In the genomic region with DNA sequence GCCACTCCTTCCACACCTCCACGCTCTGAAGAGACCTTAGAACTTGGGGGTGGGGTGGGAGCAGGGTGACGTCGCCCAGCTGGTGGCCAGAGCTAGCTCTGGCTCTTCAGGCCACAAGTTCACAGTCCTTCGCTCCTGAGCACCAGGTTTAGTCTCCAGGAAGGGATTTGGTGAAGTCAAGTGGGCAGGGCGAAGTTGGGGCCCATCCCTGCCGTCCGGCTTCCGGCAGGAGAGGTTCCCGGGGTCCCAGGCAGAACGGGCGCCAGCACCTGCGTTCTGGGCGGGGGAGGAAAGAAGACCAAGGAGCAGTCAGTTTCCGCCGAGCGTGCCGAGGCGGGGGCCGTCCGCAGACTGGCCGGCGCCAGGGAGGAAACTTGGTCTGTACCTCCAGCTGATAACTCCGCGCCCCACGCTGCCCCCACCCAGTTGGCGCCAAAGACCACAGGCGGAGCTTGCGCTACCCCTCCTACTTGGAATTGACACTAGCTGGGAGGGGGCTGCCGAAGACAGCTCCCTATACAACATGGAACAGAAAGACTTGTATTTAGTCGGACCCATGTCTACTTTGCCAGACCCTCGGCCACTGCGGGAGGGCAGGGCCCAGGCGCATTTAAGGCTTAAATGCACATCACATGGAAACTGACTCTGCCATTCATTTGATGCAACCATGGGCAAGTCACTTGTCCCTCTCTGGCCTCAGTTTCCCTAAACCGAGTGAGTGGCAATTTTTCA, we compare ENCODE assay signal across 1 cellular context.
TF ChIP-seq lines count a peak whose summit lies in the region.

No MANE protein-coding gene starts in this region.

TF ChIP-seq in K562, 482 proteins besides CTCF, POLR2A, EP300 and RAD21 (continued from another document and continues in another):
- TF ChIP-seq, protein P1, sequence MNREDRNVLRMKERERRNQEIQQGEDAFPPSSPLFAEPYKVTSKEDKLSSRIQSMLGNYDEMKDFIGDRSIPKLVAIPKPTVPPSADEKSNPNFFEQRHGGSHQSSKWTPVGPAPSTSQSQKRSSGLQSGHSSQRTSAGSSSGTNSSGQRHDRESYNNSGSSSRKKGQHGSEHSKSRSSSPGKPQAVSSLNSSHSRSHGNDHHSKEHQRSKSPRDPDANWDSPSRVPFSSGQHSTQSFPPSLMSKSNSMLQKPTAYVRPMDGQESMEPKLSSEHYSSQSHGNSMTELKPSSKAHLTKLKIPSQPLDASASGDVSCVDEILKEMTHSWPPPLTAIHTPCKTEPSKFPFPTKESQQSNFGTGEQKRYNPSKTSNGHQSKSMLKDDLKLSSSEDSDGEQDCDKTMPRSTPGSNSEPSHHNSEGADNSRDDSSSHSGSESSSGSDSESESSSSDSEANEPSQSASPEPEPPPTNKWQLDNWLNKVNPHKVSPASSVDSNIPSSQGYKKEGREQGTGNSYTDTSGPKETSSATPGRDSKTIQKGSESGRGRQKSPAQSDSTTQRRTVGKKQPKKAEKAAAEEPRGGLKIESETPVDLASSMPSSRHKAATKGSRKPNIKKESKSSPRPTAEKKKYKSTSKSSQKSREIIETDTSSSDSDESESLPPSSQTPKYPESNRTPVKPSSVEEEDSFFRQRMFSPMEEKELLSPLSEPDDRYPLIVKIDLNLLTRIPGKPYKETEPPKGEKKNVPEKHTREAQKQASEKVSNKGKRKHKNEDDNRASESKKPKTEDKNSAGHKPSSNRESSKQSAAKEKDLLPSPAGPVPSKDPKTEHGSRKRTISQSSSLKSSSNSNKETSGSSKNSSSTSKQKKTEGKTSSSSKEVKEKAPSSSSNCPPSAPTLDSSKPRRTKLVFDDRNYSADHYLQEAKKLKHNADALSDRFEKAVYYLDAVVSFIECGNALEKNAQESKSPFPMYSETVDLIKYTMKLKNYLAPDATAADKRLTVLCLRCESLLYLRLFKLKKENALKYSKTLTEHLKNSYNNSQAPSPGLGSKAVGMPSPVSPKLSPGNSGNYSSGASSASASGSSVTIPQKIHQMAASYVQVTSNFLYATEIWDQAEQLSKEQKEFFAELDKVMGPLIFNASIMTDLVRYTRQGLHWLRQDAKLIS (CRISPR knock-in tag; IDR thresholded peaks at IDR 0.05), result no peak; the same call in 1 of the 2 replicates
- TF ChIP-seq RBFOX2 (IDR thresholded peaks at IDR 0.05; ENCODE audit: low read depth, low read length), result peak; percentile 85
- no peak for TF ChIP-seq ZBTB17 (CRISPR knock-in tag; IDR thresholded peaks at IDR 0.05)
- TF ChIP-seq MECOM (CRISPR knock-in tag; IDR thresholded peaks at IDR 0.05), result peak; percentile 53; the same call in 1 of the 2 replicates
- TF ChIP-seq NFIC (IDR thresholded peaks at IDR 0.05), result peak; percentile 71
- TF ChIP-seq KAT8 (IDR thresholded peaks at IDR 0.05; ENCODE audit: low read depth), result no peak
- TF ChIP-seq FUS (optimal IDR thresholded peaks at IDR 0.05; ENCODE audit: low read depth, low read length), result no peak
- TF ChIP-seq NCOA1 (IDR thresholded peaks at IDR 0.05; ENCODE audit: low read depth), result peak; percentile 89
- TF ChIP-seq PCBP1 (IDR thresholded peaks at IDR 0.05; ENCODE audit: low read depth, low read length, poor library complexity, severe bottlenecking), result peak; percentile 28
- TF ChIP-seq CBFB (CRISPR knock-in tag; IDR thresholded peaks at IDR 0.05), result no peak
- no peak for TF ChIP-seq ZNF668 (CRISPR knock-in tag; IDR thresholded peaks at IDR 0.05)
- TF ChIP-seq RBM22 (IDR thresholded peaks at IDR 0.05; ENCODE audit: low read depth, low read length, poor library complexity, severe bottlenecking), result peak; percentile 25
- no peak for TF ChIP-seq RBM15 (IDR thresholded peaks at IDR 0.05; ENCODE audit: insufficient read depth, low read length)
- TF ChIP-seq, protein P2, sequence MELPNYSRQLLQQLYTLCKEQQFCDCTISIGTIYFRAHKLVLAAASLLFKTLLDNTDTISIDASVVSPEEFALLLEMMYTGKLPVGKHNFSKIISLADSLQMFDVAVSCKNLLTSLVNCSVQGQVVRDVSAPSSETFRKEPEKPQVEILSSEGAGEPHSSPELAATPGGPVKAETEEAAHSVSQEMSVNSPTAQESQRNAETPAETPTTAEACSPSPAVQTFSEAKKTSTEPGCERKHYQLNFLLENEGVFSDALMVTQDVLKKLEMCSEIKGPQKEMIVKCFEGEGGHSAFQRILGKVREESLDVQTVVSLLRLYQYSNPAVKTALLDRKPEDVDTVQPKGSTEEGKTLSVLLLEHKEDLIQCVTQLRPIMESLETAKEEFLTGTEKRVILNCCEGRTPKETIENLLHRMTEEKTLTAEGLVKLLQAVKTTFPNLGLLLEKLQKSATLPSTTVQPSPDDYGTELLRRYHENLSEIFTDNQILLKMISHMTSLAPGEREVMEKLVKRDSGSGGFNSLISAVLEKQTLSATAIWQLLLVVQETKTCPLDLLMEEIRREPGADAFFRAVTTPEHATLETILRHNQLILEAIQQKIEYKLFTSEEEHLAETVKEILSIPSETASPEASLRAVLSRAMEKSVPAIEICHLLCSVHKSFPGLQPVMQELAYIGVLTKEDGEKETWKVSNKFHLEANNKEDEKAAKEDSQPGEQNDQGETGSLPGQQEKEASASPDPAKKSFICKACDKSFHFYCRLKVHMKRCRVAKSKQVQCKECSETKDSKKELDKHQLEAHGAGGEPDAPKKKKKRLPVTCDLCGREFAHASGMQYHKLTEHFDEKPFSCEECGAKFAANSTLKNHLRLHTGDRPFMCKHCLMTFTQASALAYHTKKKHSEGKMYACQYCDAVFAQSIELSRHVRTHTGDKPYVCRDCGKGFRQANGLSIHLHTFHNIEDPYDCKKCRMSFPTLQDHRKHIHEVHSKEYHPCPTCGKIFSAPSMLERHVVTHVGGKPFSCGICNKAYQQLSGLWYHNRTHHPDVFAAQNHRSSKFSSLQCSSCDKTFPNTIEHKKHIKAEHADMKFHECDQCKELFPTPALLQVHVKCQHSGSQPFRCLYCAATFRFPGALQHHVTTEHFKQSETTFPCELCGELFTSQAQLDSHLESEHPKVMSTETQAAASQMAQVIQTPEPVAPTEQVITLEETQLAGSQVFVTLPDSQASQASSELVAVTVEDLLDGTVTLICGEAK (IDR thresholded peaks at IDR 0.05), result 0 out of 2 replicates have a peak, but pooled peaks have one; percentile 8
- TF ChIP-seq, protein P2 (CRISPR knock-in tag; IDR thresholded peaks at IDR 0.05), result no peak
- TF ChIP-seq, protein P3, sequence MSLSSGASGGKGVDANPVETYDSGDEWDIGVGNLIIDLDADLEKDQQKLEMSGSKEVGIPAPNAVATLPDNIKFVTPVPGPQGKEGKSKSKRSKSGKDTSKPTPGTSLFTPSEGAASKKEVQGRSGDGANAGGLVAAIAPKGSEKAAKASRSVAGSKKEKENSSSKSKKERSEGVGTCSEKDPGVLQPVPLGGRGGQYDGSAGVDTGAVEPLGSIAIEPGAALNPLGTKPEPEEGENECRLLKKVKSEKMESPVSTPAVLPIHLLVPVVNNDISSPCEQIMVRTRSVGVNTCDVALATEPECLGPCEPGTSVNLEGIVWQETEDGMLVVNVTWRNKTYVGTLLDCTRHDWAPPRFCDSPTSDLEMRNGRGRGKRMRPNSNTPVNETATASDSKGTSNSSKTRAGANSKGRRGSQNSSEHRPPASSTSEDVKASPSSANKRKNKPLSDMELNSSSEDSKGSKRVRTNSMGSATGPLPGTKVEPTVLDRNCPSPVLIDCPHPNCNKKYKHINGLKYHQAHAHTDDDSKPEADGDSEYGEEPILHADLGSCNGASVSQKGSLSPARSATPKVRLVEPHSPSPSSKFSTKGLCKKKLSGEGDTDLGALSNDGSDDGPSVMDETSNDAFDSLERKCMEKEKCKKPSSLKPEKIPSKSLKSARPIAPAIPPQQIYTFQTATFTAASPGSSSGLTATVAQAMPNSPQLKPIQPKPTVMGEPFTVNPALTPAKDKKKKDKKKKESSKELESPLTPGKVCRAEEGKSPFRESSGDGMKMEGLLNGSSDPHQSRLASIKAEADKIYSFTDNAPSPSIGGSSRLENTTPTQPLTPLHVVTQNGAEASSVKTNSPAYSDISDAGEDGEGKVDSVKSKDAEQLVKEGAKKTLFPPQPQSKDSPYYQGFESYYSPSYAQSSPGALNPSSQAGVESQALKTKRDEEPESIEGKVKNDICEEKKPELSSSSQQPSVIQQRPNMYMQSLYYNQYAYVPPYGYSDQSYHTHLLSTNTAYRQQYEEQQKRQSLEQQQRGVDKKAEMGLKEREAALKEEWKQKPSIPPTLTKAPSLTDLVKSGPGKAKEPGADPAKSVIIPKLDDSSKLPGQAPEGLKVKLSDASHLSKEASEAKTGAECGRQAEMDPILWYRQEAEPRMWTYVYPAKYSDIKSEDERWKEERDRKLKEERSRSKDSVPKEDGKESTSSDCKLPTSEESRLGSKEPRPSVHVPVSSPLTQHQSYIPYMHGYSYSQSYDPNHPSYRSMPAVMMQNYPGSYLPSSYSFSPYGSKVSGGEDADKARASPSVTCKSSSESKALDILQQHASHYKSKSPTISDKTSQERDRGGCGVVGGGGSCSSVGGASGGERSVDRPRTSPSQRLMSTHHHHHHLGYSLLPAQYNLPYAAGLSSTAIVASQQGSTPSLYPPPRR (CRISPR knock-in tag; IDR thresholded peaks at IDR 0.05; ENCODE audit: borderline replicate concordance), result 0 out of 2 replicates have a peak, but pooled peaks have one; percentile 46
- TF ChIP-seq HMGN3 (IDR thresholded peaks at IDR 0.05; ENCODE audit: borderline replicate concordance, extremely low read depth, insufficient read length, low read depth, low read length), result peak; percentile 100
- TF ChIP-seq, protein P4, sequence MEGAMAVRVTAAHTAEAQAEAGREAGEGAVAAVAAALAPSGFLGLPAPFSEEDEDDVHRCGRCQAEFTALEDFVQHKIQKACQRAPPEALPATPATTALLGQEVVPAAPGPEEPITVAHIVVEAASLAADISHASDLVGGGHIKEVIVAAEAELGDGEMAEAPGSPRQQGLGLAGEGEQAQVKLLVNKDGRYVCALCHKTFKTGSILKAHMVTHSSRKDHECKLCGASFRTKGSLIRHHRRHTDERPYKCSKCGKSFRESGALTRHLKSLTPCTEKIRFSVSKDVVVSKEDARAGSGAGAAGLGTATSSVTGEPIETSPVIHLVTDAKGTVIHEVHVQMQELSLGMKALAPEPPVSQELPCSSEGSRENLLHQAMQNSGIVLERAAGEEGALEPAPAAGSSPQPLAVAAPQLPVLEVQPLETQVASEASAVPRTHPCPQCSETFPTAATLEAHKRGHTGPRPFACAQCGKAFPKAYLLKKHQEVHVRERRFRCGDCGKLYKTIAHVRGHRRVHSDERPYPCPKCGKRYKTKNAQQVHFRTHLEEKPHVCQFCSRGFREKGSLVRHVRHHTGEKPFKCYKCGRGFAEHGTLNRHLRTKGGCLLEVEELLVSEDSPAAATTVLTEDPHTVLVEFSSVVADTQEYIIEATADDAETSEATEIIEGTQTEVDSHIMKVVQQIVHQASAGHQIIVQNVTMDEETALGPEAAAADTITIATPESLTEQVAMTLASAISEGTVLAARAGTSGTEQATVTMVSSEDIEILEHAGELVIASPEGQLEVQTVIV (CRISPR knock-in tag; IDR thresholded peaks at IDR 0.05; ENCODE audit: borderline replicate concordance), result no peak
- no peak for TF ChIP-seq ERF (CRISPR knock-in tag; IDR thresholded peaks at IDR 0.05)
- TF ChIP-seq MAFK (IDR thresholded peaks at IDR 0.05; ENCODE audit: low read length), result no peak; the same call in 1 of the 2 replicates
- TF ChIP-seq, protein P5, sequence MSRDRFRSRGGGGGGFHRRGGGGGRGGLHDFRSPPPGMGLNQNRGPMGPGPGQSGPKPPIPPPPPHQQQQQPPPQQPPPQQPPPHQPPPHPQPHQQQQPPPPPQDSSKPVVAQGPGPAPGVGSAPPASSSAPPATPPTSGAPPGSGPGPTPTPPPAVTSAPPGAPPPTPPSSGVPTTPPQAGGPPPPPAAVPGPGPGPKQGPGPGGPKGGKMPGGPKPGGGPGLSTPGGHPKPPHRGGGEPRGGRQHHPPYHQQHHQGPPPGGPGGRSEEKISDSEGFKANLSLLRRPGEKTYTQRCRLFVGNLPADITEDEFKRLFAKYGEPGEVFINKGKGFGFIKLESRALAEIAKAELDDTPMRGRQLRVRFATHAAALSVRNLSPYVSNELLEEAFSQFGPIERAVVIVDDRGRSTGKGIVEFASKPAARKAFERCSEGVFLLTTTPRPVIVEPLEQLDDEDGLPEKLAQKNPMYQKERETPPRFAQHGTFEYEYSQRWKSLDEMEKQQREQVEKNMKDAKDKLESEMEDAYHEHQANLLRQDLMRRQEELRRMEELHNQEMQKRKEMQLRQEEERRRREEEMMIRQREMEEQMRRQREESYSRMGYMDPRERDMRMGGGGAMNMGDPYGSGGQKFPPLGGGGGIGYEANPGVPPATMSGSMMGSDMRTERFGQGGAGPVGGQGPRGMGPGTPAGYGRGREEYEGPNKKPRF (IDR thresholded peaks at IDR 0.05; ENCODE audit: low read depth, low read length), result no peak
- TF ChIP-seq ZNF57 (CRISPR knock-in tag; IDR thresholded peaks at IDR 0.05), result no peak
- TF ChIP-seq, protein P6, sequence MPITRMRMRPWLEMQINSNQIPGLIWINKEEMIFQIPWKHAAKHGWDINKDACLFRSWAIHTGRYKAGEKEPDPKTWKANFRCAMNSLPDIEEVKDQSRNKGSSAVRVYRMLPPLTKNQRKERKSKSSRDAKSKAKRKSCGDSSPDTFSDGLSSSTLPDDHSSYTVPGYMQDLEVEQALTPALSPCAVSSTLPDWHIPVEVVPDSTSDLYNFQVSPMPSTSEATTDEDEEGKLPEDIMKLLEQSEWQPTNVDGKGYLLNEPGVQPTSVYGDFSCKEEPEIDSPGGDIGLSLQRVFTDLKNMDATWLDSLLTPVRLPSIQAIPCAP (CRISPR knock-in tag; IDR thresholded peaks at IDR 0.05; ENCODE audit: borderline replicate concordance), result no peak
